In the genomic region with DNA sequence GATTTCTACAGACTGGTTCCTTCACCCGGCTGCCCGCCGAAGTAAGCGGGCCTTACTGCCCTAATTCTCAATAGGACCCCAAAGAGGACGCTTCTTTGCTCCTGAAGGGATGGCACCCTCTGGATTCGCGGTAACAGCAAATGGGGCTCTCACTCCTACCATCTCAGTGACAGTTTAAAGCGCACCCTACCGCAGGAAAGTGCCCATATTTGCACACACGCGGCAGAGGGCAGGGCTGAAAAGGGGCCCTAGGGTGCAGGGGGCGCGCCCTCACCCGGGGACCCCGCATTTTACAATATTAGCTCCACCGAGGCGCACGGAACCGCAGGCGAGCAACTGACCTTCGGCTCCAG, we compare ENCODE assay signal across 2 cellular contexts.
TF ChIP-seq lines count a peak whose summit lies in the region.

No MANE protein-coding gene starts in this region.

TF ChIP-seq in H1, 55 proteins besides CTCF, POLR2A, EP300 and RAD21:
- TF ChIP-seq SP2 (IDR thresholded peaks at IDR 0.05; ENCODE audit: low read length) (no peak), CHD1 (IDR thresholded peaks at IDR 0.05; ENCODE audit: low read depth, low read length) (no peak), CBX5 (IDR thresholded peaks at IDR 0.05; ENCODE audit: low read depth, low read length) (no peak), SAP30 (IDR thresholded peaks at IDR 0.05; ENCODE audit: insufficient read depth, insufficient replicate concordance, low read length) (no peak), FOSL1 (IDR thresholded peaks at IDR 0.05; ENCODE audit: insufficient read depth, low read depth, low read length) (no peak), RXRA (IDR thresholded peaks at IDR 0.05; ENCODE audit: insufficient read depth, low read depth, low read length) (no peak), CBX8 (IDR thresholded peaks at IDR 0.05; ENCODE audit: borderline replicate concordance, low read depth, low read length) (no peak), JUN (IDR thresholded peaks at IDR 0.05; ENCODE audit: low read depth, low read length) (no peak), ZNF274 (IDR thresholded peaks at IDR 0.05; ENCODE audit: borderline replicate concordance, extremely low read depth, low read length) (no peak), PHF8 (conservative IDR thresholded peaks at IDR 0.05; ENCODE audit: low read depth, low read length) (no peak)

TF ChIP-seq in HepG2, 621 proteins besides CTCF, POLR2A, EP300 and RAD21 (continues in another document):
- TF ChIP-seq, protein P1, sequence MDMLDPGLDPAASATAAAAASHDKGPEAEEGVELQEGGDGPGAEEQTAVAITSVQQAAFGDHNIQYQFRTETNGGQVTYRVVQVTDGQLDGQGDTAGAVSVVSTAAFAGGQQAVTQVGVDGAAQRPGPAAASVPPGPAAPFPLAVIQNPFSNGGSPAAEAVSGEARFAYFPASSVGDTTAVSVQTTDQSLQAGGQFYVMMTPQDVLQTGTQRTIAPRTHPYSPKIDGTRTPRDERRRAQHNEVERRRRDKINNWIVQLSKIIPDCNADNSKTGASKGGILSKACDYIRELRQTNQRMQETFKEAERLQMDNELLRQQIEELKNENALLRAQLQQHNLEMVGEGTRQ (IDR thresholded peaks at IDR 0.05; ENCODE audit: low read depth, low read length) = no peak
- TF ChIP-seq, protein P1 (CRISPR knock-in tag; IDR thresholded peaks at IDR 0.05; ENCODE audit: borderline replicate concordance) = no peak; the same call in 1 of the 2 replicates
- TF ChIP-seq ZEB1 (IDR thresholded peaks at IDR 0.05; ENCODE audit: insufficient replicate concordance, low read depth) (no peak), ZFP90 (CRISPR knock-in tag; IDR thresholded peaks at IDR 0.05; ENCODE audit: borderline replicate concordance) (no peak), ZNF432 (CRISPR knock-in tag; IDR thresholded peaks at IDR 0.05; ENCODE audit: borderline replicate concordance) (no peak), ZNF343 (CRISPR knock-in tag; IDR thresholded peaks at IDR 0.05) (no peak), PHF21A (CRISPR knock-in tag; IDR thresholded peaks at IDR 0.05) (no peak), ZNF569 (CRISPR knock-in tag; IDR thresholded peaks at IDR 0.05; ENCODE audit: borderline replicate concordance) (no peak), ZNF263 (CRISPR knock-in tag; IDR thresholded peaks at IDR 0.05) (no peak), ZSCAN20 (CRISPR knock-in tag; IDR thresholded peaks at IDR 0.05; ENCODE audit: borderline replicate concordance) (no peak), ZNF34 (CRISPR knock-in tag; IDR thresholded peaks at IDR 0.05; ENCODE audit: borderline replicate concordance) (no peak), ZNF335 (CRISPR knock-in tag; IDR thresholded peaks at IDR 0.05) (no peak), ZBTB38 (CRISPR knock-in tag; IDR thresholded peaks at IDR 0.05) (no peak), NR2F6 (IDR thresholded peaks at IDR 0.05) (peak; percentile 31; the same call in 1 of the 2 replicates), NR2F6 (CRISPR knock-in tag; IDR thresholded peaks at IDR 0.05) (peak; percentile 20; the same call in 1 of the 2 replicates), ZNF589 (CRISPR knock-in tag; conservative IDR thresholded peaks at IDR 0.05) (no peak), ZNF160 (CRISPR knock-in tag; IDR thresholded peaks at IDR 0.05) (no peak), SSRP1 (CRISPR knock-in tag; IDR thresholded peaks at IDR 0.05) (no peak), ZZZ3 (CRISPR knock-in tag; IDR thresholded peaks at IDR 0.05; ENCODE audit: borderline replicate concordance) (no peak), ZNF724P (CRISPR knock-in tag; IDR thresholded peaks at IDR 0.05; ENCODE audit: borderline replicate concordance) (no peak), JDP2 (CRISPR knock-in tag; IDR thresholded peaks at IDR 0.05; ENCODE audit: borderline replicate concordance) (no peak), SAP130 (CRISPR knock-in tag; IDR thresholded peaks at IDR 0.05; ENCODE audit: low read depth) (peak; percentile 23; the same call in 1 of the 2 replicates), ZNF660 (CRISPR knock-in tag; IDR thresholded peaks at IDR 0.05; ENCODE audit: borderline replicate concordance, low read depth) (no peak), SMAD9 (CRISPR knock-in tag; IDR thresholded peaks at IDR 0.05) (no peak), XRCC5 (optimal IDR thresholded peaks at IDR 0.05; ENCODE audit: low read length) (peak; percentile 57), SATB2 (CRISPR knock-in tag; IDR thresholded peaks at IDR 0.05) (no peak), ZSCAN31 (CRISPR knock-in tag; IDR thresholded peaks at IDR 0.05; ENCODE audit: low read depth) (0 out of 2 replicates have a peak, but pooled peaks have one; percentile 56), ZBTB7B (CRISPR knock-in tag; IDR thresholded peaks at IDR 0.05) (peak; percentile 46; the same call in 1 of the 2 replicates), FOXK2 (IDR thresholded peaks at IDR 0.05) (no peak), SP140L (CRISPR knock-in tag; IDR thresholded peaks at IDR 0.05; ENCODE audit: borderline replicate concordance) (no peak), SRF (IDR thresholded peaks at IDR 0.05; ENCODE audit: low read depth, low read length) (peak; percentile 84; the same call in 1 of the 2 replicates), ZNF644 (CRISPR knock-in tag; IDR thresholded peaks at IDR 0.05; ENCODE audit: low read depth) (no peak), ZNF326 (CRISPR knock-in tag; IDR thresholded peaks at IDR 0.05; ENCODE audit: borderline replicate concordance) (no peak), DPF2 (CRISPR knock-in tag; IDR thresholded peaks at IDR 0.05; ENCODE audit: borderline replicate concordance, low read depth) (no peak), ZNF24 (IDR thresholded peaks at IDR 0.05) (no peak), ESRRA (CRISPR knock-in tag; IDR thresholded peaks at IDR 0.05; ENCODE audit: low read depth) (no peak), TBX2 (CRISPR knock-in tag; IDR thresholded peaks at IDR 0.05; ENCODE audit: borderline replicate concordance) (no peak), ZNF501 (CRISPR knock-in tag; IDR thresholded peaks at IDR 0.05) (no peak), ZSCAN29 (CRISPR knock-in tag; conservative IDR thresholded peaks at IDR 0.05) (no peak), RORA (CRISPR knock-in tag; IDR thresholded peaks at IDR 0.05) (no peak), TRIM24 (CRISPR knock-in tag; IDR thresholded peaks at IDR 0.05) (no peak), BORCS8-MEF2B (CRISPR knock-in tag; IDR thresholded peaks at IDR 0.05) (no peak), ZKSCAN5 (CRISPR knock-in tag; IDR thresholded peaks at IDR 0.05) (no peak), IRX3 (CRISPR knock-in tag; IDR thresholded peaks at IDR 0.05; ENCODE audit: borderline replicate concordance, low read depth) (no peak), ZMYM4 (CRISPR knock-in tag; IDR thresholded peaks at IDR 0.05) (peak; percentile 37; the same call in 1 of the 2 replicates), EHMT2 (IDR thresholded peaks at IDR 0.05; ENCODE audit: borderline replicate concordance, low read depth, low read length) (no peak), ZNF781 (CRISPR knock-in tag; IDR thresholded peaks at IDR 0.05; ENCODE audit: borderline replicate concordance, not compliant biosample characterization) (no peak), ZNF792 (CRISPR knock-in tag; IDR thresholded peaks at IDR 0.05) (0 out of 2 replicates have a peak, but pooled peaks have one; percentile 33), MATR3 (CRISPR knock-in tag; IDR thresholded peaks at IDR 0.05) (no peak), ATM (IDR thresholded peaks at IDR 0.05; ENCODE audit: borderline replicate concordance) (no peak), MTA3 (CRISPR knock-in tag; IDR thresholded peaks at IDR 0.05) (no peak)
- TF ChIP-seq, protein P2, sequence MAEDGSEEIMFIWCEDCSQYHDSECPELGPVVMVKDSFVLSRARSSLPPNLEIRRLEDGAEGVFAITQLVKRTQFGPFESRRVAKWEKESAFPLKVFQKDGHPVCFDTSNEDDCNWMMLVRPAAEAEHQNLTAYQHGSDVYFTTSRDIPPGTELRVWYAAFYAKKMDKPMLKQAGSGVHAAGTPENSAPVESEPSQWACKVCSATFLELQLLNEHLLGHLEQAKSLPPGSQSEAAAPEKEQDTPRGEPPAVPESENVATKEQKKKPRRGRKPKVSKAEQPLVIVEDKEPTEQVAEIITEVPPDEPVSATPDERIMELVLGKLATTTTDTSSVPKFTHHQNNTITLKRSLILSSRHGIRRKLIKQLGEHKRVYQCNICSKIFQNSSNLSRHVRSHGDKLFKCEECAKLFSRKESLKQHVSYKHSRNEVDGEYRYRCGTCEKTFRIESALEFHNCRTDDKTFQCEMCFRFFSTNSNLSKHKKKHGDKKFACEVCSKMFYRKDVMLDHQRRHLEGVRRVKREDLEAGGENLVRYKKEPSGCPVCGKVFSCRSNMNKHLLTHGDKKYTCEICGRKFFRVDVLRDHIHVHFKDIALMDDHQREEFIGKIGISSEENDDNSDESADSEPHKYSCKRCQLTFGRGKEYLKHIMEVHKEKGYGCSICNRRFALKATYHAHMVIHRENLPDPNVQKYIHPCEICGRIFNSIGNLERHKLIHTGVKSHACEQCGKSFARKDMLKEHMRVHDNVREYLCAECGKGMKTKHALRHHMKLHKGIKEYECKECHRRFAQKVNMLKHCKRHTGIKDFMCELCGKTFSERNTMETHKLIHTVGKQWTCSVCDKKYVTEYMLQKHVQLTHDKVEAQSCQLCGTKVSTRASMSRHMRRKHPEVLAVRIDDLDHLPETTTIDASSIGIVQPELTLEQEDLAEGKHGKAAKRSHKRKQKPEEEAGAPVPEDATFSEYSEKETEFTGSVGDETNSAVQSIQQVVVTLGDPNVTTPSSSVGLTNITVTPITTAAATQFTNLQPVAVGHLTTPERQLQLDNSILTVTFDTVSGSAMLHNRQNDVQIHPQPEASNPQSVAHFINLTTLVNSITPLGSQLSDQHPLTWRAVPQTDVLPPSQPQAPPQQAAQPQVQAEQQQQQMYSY (CRISPR knock-in tag; IDR thresholded peaks at IDR 0.05) = no peak
- TF ChIP-seq, protein P3, sequence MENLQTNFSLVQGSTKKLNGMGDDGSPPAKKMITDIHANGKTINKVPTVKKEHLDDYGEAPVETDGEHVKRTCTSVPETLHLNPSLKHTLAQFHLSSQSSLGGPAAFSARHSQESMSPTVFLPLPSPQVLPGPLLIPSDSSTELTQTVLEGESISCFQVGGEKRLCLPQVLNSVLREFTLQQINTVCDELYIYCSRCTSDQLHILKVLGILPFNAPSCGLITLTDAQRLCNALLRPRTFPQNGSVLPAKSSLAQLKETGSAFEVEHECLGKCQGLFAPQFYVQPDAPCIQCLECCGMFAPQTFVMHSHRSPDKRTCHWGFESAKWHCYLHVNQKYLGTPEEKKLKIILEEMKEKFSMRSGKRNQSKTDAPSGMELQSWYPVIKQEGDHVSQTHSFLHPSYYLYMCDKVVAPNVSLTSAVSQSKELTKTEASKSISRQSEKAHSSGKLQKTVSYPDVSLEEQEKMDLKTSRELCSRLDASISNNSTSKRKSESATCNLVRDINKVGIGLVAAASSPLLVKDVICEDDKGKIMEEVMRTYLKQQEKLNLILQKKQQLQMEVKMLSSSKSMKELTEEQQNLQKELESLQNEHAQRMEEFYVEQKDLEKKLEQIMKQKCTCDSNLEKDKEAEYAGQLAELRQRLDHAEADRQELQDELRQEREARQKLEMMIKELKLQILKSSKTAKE (CRISPR knock-in tag; IDR thresholded peaks at IDR 0.05; ENCODE audit: borderline replicate concordance) = no peak
- TF ChIP-seq, protein P4, sequence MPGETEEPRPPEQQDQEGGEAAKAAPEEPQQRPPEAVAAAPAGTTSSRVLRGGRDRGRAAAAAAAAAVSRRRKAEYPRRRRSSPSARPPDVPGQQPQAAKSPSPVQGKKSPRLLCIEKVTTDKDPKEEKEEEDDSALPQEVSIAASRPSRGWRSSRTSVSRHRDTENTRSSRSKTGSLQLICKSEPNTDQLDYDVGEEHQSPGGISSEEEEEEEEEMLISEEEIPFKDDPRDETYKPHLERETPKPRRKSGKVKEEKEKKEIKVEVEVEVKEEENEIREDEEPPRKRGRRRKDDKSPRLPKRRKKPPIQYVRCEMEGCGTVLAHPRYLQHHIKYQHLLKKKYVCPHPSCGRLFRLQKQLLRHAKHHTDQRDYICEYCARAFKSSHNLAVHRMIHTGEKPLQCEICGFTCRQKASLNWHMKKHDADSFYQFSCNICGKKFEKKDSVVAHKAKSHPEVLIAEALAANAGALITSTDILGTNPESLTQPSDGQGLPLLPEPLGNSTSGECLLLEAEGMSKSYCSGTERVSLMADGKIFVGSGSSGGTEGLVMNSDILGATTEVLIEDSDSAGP (CRISPR knock-in tag; IDR thresholded peaks at IDR 0.05; ENCODE audit: borderline replicate concordance) = peak; percentile 50; the same call in 1 of the 2 replicates
- TF ChIP-seq, protein P5, sequence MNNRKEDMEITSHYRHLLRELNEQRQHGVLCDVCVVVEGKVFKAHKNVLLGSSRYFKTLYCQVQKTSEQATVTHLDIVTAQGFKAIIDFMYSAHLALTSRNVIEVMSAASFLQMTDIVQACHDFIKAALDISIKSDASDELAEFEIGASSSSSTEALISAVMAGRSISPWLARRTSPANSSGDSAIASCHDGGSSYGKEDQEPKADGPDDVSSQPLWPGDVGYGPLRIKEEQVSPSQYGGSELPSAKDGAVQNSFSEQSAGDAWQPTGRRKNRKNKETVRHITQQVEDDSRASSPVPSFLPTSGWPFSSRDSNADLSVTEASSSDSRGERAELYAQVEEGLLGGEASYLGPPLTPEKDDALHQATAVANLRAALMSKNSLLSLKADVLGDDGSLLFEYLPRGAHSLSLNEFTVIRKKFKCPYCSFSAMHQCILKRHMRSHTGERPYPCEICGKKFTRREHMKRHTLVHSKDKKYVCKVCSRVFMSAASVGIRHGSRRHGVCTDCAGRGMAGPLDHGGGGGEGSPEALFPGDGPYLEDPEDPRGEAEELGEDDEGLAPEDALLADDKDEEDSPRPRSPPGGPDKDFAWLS (CRISPR knock-in tag; IDR thresholded peaks at IDR 0.05; ENCODE audit: borderline replicate concordance) = no peak
- TF ChIP-seq, protein P6, sequence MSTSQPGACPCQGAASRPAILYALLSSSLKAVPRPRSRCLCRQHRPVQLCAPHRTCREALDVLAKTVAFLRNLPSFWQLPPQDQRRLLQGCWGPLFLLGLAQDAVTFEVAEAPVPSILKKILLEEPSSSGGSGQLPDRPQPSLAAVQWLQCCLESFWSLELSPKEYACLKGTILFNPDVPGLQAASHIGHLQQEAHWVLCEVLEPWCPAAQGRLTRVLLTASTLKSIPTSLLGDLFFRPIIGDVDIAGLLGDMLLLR (CRISPR knock-in tag; IDR thresholded peaks at IDR 0.05) = peak; percentile 41; the same call in 1 of the 2 replicates
- TF ChIP-seq, protein P7, sequence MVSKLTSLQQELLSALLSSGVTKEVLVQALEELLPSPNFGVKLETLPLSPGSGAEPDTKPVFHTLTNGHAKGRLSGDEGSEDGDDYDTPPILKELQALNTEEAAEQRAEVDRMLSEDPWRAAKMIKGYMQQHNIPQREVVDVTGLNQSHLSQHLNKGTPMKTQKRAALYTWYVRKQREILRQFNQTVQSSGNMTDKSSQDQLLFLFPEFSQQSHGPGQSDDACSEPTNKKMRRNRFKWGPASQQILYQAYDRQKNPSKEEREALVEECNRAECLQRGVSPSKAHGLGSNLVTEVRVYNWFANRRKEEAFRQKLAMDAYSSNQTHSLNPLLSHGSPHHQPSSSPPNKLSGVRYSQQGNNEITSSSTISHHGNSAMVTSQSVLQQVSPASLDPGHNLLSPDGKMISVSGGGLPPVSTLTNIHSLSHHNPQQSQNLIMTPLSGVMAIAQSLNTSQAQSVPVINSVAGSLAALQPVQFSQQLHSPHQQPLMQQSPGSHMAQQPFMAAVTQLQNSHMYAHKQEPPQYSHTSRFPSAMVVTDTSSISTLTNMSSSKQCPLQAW (CRISPR knock-in tag; IDR thresholded peaks at IDR 0.05) = 0 out of 2 replicates have a peak, but pooled peaks have one; percentile 31
